In genomic region chr3:123392368-123392767, GRCh38 we compare ENCODE assay signal across 25 cellular contexts. TPM values are rescaled to one million over a fixed set of nuclear protein-coding genes. Genes with fewer than 3 reads are reported as not detected.
DNase-seq lines count a peak whose midpoint lies in the region; ATAC-seq and TF ChIP-seq lines count a peak whose summit lies in the region.
"Had no signal": no experiment of that assay in that cellular context is flagged by ENCODE, and none has a peak within 500 bp of the region (broad histone marks: within the 10 kb centered on the region; RNA-seq: fewer than 3 reads in every experiment).

No MANE protein-coding gene starts in this region.

- 60% methylated on average over 4 of the region's 5 CpGs; no CpG with 5 or more reads in 1 of the 2 experiments for WGBS in IMR-90 (ENCODE audit: extremely low coverage in 2 of 2, insufficient read length in 1 of 2), 2 experiments

- no peak overlapping the region for H3K18ac ChIP-seq in IMR-90 (ENCODE audit: low read depth, low read length)

- H3K27me3 ChIP-seq in IMR-90 (ENCODE audit: control insufficient read depth, insufficient read depth, low read length) (peaks cover 40% of the 10 kb centered on the region), ascending aorta (no peaks in the 10 kb centered on the region), muscle layer of duodenum (ENCODE audit: low read depth, low read length) (no peaks in the 10 kb centered on the region), subcutaneous abdominal adipose tissue (ENCODE audit: control insufficient read depth in 5 of 5, insufficient read depth in 4 of 5, low read length in 5 of 5) (no peaks in the 10 kb centered on the region)

- H3K4ac ChIP-seq in IMR-90 (ENCODE audit: low read depth, low read length), result no peak overlapping the region

- no peak overlapping the region for H2BK15ac ChIP-seq in IMR-90 (ENCODE audit: low read depth, low read length)

- H3K9me1 ChIP-seq in IMR-90 (ENCODE audit: insufficient read depth, low read length), result no peaks in the 10 kb centered on the region; the same call in 1 of the 2 replicates

- no peak overlapping the region for H4K5ac ChIP-seq in IMR-90 (ENCODE audit: low read depth, low read length)

- H4K20me1 ChIP-seq in IMR-90 (ENCODE audit: insufficient read depth, low read length), result no peaks in the 10 kb centered on the region

- dilution Hi-C loops in IMR-90 (cut with HindIII; ENCODE audit: low sequenced_read_pairs, unreplicated experiment), result no loop called here

- no peak overlapping the region for H3K27ac ChIP-seq in IMR-90 (ENCODE audit: insufficient read depth, low read length)
- peak overlapping the region; percentile 90 to 93 for H3K27ac ChIP-seq in ascending aorta
- peak overlapping the region; percentile 19 for H3K27ac ChIP-seq in muscle layer of duodenum (ENCODE audit: low read length)
- peak overlapping the region; percentile 74 for H3K27ac ChIP-seq in subcutaneous abdominal adipose tissue (ENCODE audit: low read depth, low read length)
- H3K27ac ChIP-seq: C4-2B, KMS-11, lower lobe of right lung, neutrophil had no signal

- H3K4me2 ChIP-seq in IMR-90 (ENCODE audit: low read depth, low read length), result no peak overlapping the region
- H3K4me2 ChIP-seq: KMS-11 had no signal

- POLR2A ChIA-PET in IMR-90 (lab: Charles Lee; ENCODE audit: unreplicated experiment), result no interaction called here

- H3K9me3 ChIP-seq in IMR-90 (ENCODE audit: control insufficient read depth, insufficient read depth, low read length) (no peaks in the 10 kb centered on the region), ascending aorta (no peaks in the 10 kb centered on the region), muscle layer of duodenum (ENCODE audit: control insufficient read depth in 1 of 2, low read length in 2 of 2) (no peaks in the 10 kb centered on the region), subcutaneous abdominal adipose tissue (ENCODE audit: control insufficient read depth in 5 of 5, low read length in 5 of 5) (no peaks in the 10 kb centered on the region)
- H3K9me3 ChIP-seq: lower lobe of right lung, mucosa of descending colon, neutrophil had no signal

- no peak overlapping the region for H3K9ac ChIP-seq in IMR-90 (ENCODE audit: low read depth, low read length)
- peak overlapping the region in 2 of 5 donors; percentile 44 to 68 for H3K9ac ChIP-seq in subcutaneous abdominal adipose tissue (ENCODE audit: low read length in 5 of 5)
- H3K9ac ChIP-seq: KMS-11 had no signal

- TF ChIP-seq CTCF in IMR-90 (conservative IDR thresholded peaks at IDR 0.05; ENCODE audit: low read depth, low read length) (no peak), ascending aorta (IDR thresholded peaks at IDR 0.05) (no peak)

- H2BK120ac ChIP-seq in IMR-90 (ENCODE audit: low read depth, low read length), result no peak overlapping the region

- DNase-seq in IMR-90, result no peak
- no peak for DNase-seq in ascending aorta (ENCODE audit: low spot score in 2 of 2)
- DNase-seq in DMS79 (lab: John Stamatoyannopoulos, UW), result no peak
- DNase-seq in ecto neural progenitor cell (ENCODE audit: low spot score), result no peak
- DNase-seq in cerebellar nuclear complex (lab: John Stamatoyannopoulos, UW), result no peak
- DNase-seq: activated CD4-positive, alpha-beta T cell treated with anti-CD3 and anti-CD28 coated beads, Interleukin-2, amount 50 U/mL, for 4 hours; activated CD8-positive, alpha-beta memory T cell treated with anti-CD3 and anti-CD28 coated beads, Interleukin-2, amount 50 U/mL, for 4 hours; effector memory CD4-positive, alpha-beta T cell; erythroblast; GOT3; hypothalamus; lower lobe of right lung; NCI-H1694; NCI-H524 treated with DMSO at 0.1 percent for 48 hours; stimulated activated CD4-positive, alpha-beta T cell treated with anti-CD3 and anti-CD28 coated beads, Interleukin-4, amount 100 ng/mL, for 1 hour; T-helper 9 cell had no signal

- peak overlapping the region; percentile 61 for H2AFZ ChIP-seq in IMR-90 (replicated peaks; ENCODE audit: low read length, poor library complexity)

- BruUV-seq in IMR-90 (replicated peaks; lab: Mats Ljungman, UMichigan), result no TSS peak

- no peak overlapping the region for H2BK20ac ChIP-seq in IMR-90 (ENCODE audit: low read depth, low read length)

- H4K8ac ChIP-seq in IMR-90 (ENCODE audit: low read depth in 2 of 2, low read length in 2 of 2), result no peak overlapping the region

- no peak overlapping the region for H3K23ac ChIP-seq in IMR-90 (ENCODE audit: low read depth, low read length)

- intact Hi-C loops in IMR-90 (cut with micrococcal nuclease), result no loop called here
- intact Hi-C loops in ascending aorta (cut with DNase I), result no loop called here

- H2BK5ac ChIP-seq in IMR-90 (ENCODE audit: low read depth, low read length, poor library complexity, severe bottlenecking), result no peak overlapping the region

- no peak for ATAC-seq in IMR-90 (ENCODE audit: low read depth)
- ATAC-seq: activated naive CD4-positive, alpha-beta T cell treated with anti-CD3 and anti-CD28 coated beads, Interleukin-2, amount 50 U/mL, for 72 hours; GM12878; lower lobe of right lung; mucosa of descending colon had no signal

- no peak overlapping the region for H2AK9ac ChIP-seq in IMR-90 (replicated peaks; ENCODE audit: low read depth, low read length, poor library complexity)

- in situ Hi-C loops in IMR-90 (cut with MboI; ENCODE audit: low sequenced_read_pairs), result no loop called here

- H3K14ac ChIP-seq in IMR-90 (replicated peaks; ENCODE audit: low read depth, low read length), result no peak overlapping the region

- H4K91ac ChIP-seq in IMR-90 (ENCODE audit: insufficient read depth, low read depth, low read length), result no peak overlapping the region

- TF ChIP-seq RAD21 in IMR-90 (IDR thresholded peaks at IDR 0.05; ENCODE audit: low read length), result no peak

- H3K56ac ChIP-seq in IMR-90 (ENCODE audit: extremely low read depth, insufficient read depth, low read length), result no peak overlapping the region

- CTCF ChIA-PET in IMR-90 (lab: Yijun Ruan, JAX), result no interaction called here

- H3K4me3 ChIP-seq in IMR-90 (ENCODE audit: insufficient read depth, low read depth, low read length), result no peak overlapping the region
- H3K4me3 ChIP-seq in ascending aorta, result no peak overlapping the region
- H3K4me3 ChIP-seq in muscle layer of duodenum (ENCODE audit: low read depth in 1 of 2, low read length in 2 of 2), result no peak overlapping the region
- H3K4me3 ChIP-seq in subcutaneous abdominal adipose tissue (ENCODE audit: low read depth in 1 of 5, low read length in 5 of 5), result no peak overlapping the region
- H3K4me3 ChIP-seq: GM12878, lower lobe of right lung, mucosa of descending colon had no signal

- H3K36me3 ChIP-seq in IMR-90 (ENCODE audit: control insufficient read depth, insufficient read depth, low read length) (no peaks in the 10 kb centered on the region), ascending aorta (no peaks in the 10 kb centered on the region), muscle layer of duodenum (ENCODE audit: control insufficient read depth in 1 of 2, insufficient read depth in 2 of 2, low read length in 2 of 2) (no peaks in the 10 kb centered on the region), subcutaneous abdominal adipose tissue (ENCODE audit: control insufficient read depth in 5 of 5, insufficient read depth in 5 of 5, low read length in 5 of 5) (no peaks in the 10 kb centered on the region)
- H3K36me3 ChIP-seq: lower lobe of right lung, neutrophil had no signal

- H2AK5ac ChIP-seq in IMR-90 (ENCODE audit: low read depth, low read length), result no peak overlapping the region

- H3K79me1 ChIP-seq in IMR-90 (ENCODE audit: low read depth in 1 of 2, low read length in 2 of 2), result no peaks in the 10 kb centered on the region

- no peak for TF ChIP-seq POLR2A in IMR-90 (IDR thresholded peaks at IDR 0.05; ENCODE audit: low read depth, low read length)

- no peaks in the 10 kb centered on the region for H3K4me1 ChIP-seq in IMR-90 (ENCODE audit: control insufficient read depth, insufficient read depth, low read length)
- H3K4me1 ChIP-seq in ascending aorta, result peaks cover 11 to 59% of the 10 kb centered on the region in 2 donors
- H3K4me1 ChIP-seq in muscle layer of duodenum (ENCODE audit: control insufficient read depth in 1 of 2, insufficient read depth in 2 of 2, low read length in 2 of 2), result peaks cover 16 to 48% of the 10 kb centered on the region in 2 donors
- peaks cover 8 to 69% (median 41%) of the 10 kb centered on the region in 5 donors for H3K4me1 ChIP-seq in subcutaneous abdominal adipose tissue (ENCODE audit: control insufficient read depth in 5 of 5, insufficient read depth in 5 of 5, low read length in 5 of 5)
- H3K4me1 ChIP-seq: lower lobe of right lung had no signal

TF ChIP-seq in IMR-90, 13 proteins besides CTCF, POLR2A, EP300 and RAD21 (continues in another document):
- TF ChIP-seq CEBPB (IDR thresholded peaks at IDR 0.05; ENCODE audit: low read depth, low read length) (no peak), NFE2L2 (IDR thresholded peaks at IDR 0.05; ENCODE audit: low read depth, low read length) (no peak), CHD1 (IDR thresholded peaks at IDR 0.05; ENCODE audit: low read depth, low read length) (no peak), MXI1 (IDR thresholded peaks at IDR 0.05; ENCODE audit: borderline replicate concordance, low read depth, low read length) (no peak), BHLHE40 (IDR thresholded peaks at IDR 0.05; ENCODE audit: low read depth, low read length) (no peak), ELK1 (IDR thresholded peaks at IDR 0.05; ENCODE audit: borderline replicate concordance, low read depth, low read length) (no peak), FOS (IDR thresholded peaks at IDR 0.05; ENCODE audit: low read depth, low read length) (no peak), MAZ (IDR thresholded peaks at IDR 0.05; ENCODE audit: borderline replicate concordance, low read depth, low read length) (no peak)
- TF ChIP-seq, protein P1, sequence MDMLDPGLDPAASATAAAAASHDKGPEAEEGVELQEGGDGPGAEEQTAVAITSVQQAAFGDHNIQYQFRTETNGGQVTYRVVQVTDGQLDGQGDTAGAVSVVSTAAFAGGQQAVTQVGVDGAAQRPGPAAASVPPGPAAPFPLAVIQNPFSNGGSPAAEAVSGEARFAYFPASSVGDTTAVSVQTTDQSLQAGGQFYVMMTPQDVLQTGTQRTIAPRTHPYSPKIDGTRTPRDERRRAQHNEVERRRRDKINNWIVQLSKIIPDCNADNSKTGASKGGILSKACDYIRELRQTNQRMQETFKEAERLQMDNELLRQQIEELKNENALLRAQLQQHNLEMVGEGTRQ (IDR thresholded peaks at IDR 0.05; ENCODE audit: low read depth, low read length), result no peak

RNA-seq across cellular contexts. Expression of gene ADCY5, which starts 56.5 kb away (rescaled TPM):
- total RNA-seq in IMR-90 (2012; rRNA removed), result 0.18 and 0.56 TPM in 2 replicates
- polyA plus RNA-seq in IMR-90 (2012; rRNA removed), result 0.14 and 0.53 TPM in 2 replicates
- 0.04 and 0.30 TPM in 2 replicates for polyA plus RNA-seq in IMR-90 (2012; cell fraction: cytosol; rRNA removed)
- 0.28 and 0.30 TPM in 2 replicates for polyA plus RNA-seq in IMR-90 (2012; cell fraction: nucleus; rRNA removed; ENCODE audit: low replicate concordance)
- 32.2 TPM for total RNA-seq in ascending aorta
- total RNA-seq: activated naive CD4-positive, alpha-beta T cell treated with anti-CD3 and anti-CD28 coated beads, Interleukin-2, amount 50 U/mL, for 72 hours; activated T-helper 2 cell treated with anti-CD3 and anti-CD28 coated beads, Interferon-gamma antibody, Interleukin-2, Interleukin-4, amounts not matched to agents 10 μg/mL and 5 μg/mL and 100 μg/mL, durations not matched to agents 14 hours and 24 hours and 36 hours; GM12878 had no signal

Comparison
In these comparisons a context has a peak if more than half of its experiments do, and no peak if none do; other contexts are left out.
1. RNA of gene ADCY5, which starts 56.5 kb away (total RNA-seq): 32.2 TPM in ascending aorta (single experiment); 0.18 to 0.56 TPM in IMR-90; every median in the first group is over 10 times any median in the second.